In the genomic region with DNA sequence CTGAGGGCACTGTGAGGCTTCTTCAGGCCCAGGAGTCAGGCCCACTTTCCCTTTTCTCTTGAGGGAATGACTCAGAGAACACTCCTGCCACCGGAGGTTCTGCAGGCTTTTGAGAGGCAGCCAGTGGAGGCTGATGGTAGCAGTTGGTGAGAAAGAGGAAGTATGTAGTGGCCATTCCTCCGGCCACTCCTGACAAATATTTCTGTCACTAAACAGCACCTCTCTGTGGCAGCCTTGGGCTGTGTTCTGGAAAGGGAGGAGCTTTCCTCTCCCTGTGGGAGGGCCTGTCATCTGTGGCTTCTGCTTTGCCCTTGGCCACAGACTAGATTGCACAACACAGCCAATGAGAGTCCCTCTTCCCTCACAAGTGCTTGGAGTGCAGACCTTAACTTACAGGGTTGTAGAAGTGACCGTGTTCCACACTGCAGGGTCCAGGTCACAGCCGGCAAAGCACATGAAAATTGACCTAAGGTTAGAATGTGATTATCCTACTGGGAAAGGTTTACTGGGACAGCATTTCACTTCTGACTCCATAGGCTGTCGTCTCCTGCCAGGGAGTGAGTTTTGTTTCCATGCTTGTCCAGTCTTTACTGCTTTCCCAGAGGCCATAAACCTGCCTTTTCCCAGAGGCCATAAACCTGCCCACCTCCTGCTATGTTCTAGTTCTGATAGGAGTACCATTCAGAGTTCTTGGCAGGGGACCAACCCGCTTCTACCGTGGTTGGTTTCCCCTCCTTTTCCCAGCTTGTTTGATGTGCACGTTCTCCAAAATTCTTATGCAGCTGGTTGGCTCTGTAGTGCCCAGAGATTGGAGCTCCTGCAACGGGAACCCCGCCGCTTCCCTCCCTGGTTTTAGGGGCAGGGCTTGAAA, we compare ENCODE assay signal across 8 cellular contexts. TPM values are rescaled to one million over a fixed set of nuclear protein-coding genes. Genes with fewer than 3 reads are reported as not detected.
DNase-seq lines count a peak whose midpoint lies in the region; ATAC-seq and TF ChIP-seq lines count a peak whose summit lies in the region.

No MANE protein-coding gene starts in this region.

- TF ChIP-seq CTCF in DOHH2 (IDR thresholded peaks at IDR 0.05; ENCODE audit: low read depth, low read length, poor library complexity, severe bottlenecking) = peak; percentile 19
- TF ChIP-seq CTCF in adrenal gland (IDR thresholded peaks at IDR 0.05) = peak; percentile 15 to 71 (median 62)
- TF ChIP-seq CTCF in cardiac muscle cell (IDR thresholded peaks at IDR 0.05; ENCODE audit: low read depth, low read length) = peak; percentile 32

- H2BK12ac ChIP-seq in trophoblast cell (ENCODE audit: low read length) = no peak overlapping the region

- H3K9ac ChIP-seq in trophoblast cell (ENCODE audit: low read length) = no peak overlapping the region

- H3K4ac ChIP-seq in trophoblast cell (ENCODE audit: low read depth, low read length) = no peak overlapping the region

- no peak overlapping the region for H4K8ac ChIP-seq in trophoblast cell (ENCODE audit: low read depth, low read length)

- no peak overlapping the region for H2BK120ac ChIP-seq in trophoblast cell (ENCODE audit: insufficient read depth, low read length, poor library complexity)

- peaks cover 11% of the 10 kb centered on the region for H3F3A ChIP-seq in DOHH2 (ENCODE audit: control insufficient read depth, insufficient read depth)

- H3K79me2 ChIP-seq in DOHH2 (ENCODE audit: control insufficient read depth, low read length) (peaks cover 93% of the 10 kb centered on the region), trophoblast cell (ENCODE audit: control insufficient read depth, insufficient read depth, low read length, poor library complexity) (peaks cover 21% of the 10 kb centered on the region)

- no peak overlapping the region for H3K18ac ChIP-seq in trophoblast cell (ENCODE audit: low read length)

- peaks cover 2% of the 10 kb centered on the region for H3K79me1 ChIP-seq in trophoblast cell (ENCODE audit: low read length)

- H3K4me3 ChIP-seq in DOHH2 (ENCODE audit: low read length) (no peak overlapping the region), adrenal gland (peak overlapping the region in 1 of 4 donors; percentile 1), cardiac muscle cell (no peak overlapping the region), trophoblast cell (ENCODE audit: low read depth, low read length) (no peak overlapping the region)

- intact Hi-C loops in adrenal gland (cut with DNase I) = no loop called here

- no peaks in the 10 kb centered on the region for H3K27me3 ChIP-seq in DOHH2 (ENCODE audit: control insufficient read depth, low read length)
- no peaks in the 10 kb centered on the region for H3K27me3 ChIP-seq in adrenal gland
- no peaks in the 10 kb centered on the region for H3K27me3 ChIP-seq in cardiac muscle cell
- no peaks in the 10 kb centered on the region for H3K27me3 ChIP-seq in trophoblast cell (ENCODE audit: insufficient read depth, low read length)

- DNase-seq in OCI-M1 (lab: John Stamatoyannopoulos, UW) (peak; percentile 99), adrenal gland (peak; percentile 88 to 98 (median 96)), cardiac muscle cell (ENCODE audit: low read depth in 1 of 2, low spot score in 1 of 2) (peak; percentile 91 to 93), trophoblast cell (peak; percentile 98), NCI-H2171 (lab: John Stamatoyannopoulos, UW) (no peak)

- H3K9me2 ChIP-seq in DOHH2 (replicated peaks; ENCODE audit: control insufficient read depth, low read length) = no peaks in the 10 kb centered on the region

- no peak overlapping the region for H2BK5ac ChIP-seq in trophoblast cell (ENCODE audit: low read depth, low read length, poor library complexity)

- H4K12ac ChIP-seq in trophoblast cell (ENCODE audit: low read depth, low read length) = no peak overlapping the region

- peak in 1 of 2 donors; percentile 77 for TF ChIP-seq POLR2A in adrenal gland (IDR thresholded peaks at IDR 0.05)

- H3K14ac ChIP-seq in trophoblast cell (ENCODE audit: low read length) = no peak overlapping the region

- H3K4me1 ChIP-seq in DOHH2 (ENCODE audit: control insufficient read depth, low read length) = peaks cover 17% of the 10 kb centered on the region
- peaks cover 46 to 68% of the 10 kb centered on the region in 2 donors for H3K4me1 ChIP-seq in adrenal gland (replicated peaks in 1 of 2)
- peaks cover 45% of the 10 kb centered on the region for H3K4me1 ChIP-seq in cardiac muscle cell (ENCODE audit: low read depth)
- peaks cover 31% of the 10 kb centered on the region in 2 experiments for H3K4me1 ChIP-seq in trophoblast cell (ENCODE audit: control insufficient read depth in 1 of 2, insufficient read depth in 2 of 2, low read length in 2 of 2)

- no peak overlapping the region for H3K23ac ChIP-seq in trophoblast cell (ENCODE audit: low read length)

- H3K9me3 ChIP-seq in DOHH2 (ENCODE audit: control insufficient read depth, insufficient read depth, low read length) = peaks cover 3% of the 10 kb centered on the region; the same call in 1 of the 2 replicates
- no peaks in the 10 kb centered on the region for H3K9me3 ChIP-seq in adrenal gland (replicated peaks in 1 of 3)
- no peaks in the 10 kb centered on the region for H3K9me3 ChIP-seq in cardiac muscle cell (ENCODE audit: low read depth)
- H3K9me3 ChIP-seq in trophoblast cell (ENCODE audit: insufficient read depth, low read depth, low read length) = no peaks in the 10 kb centered on the region

- ATAC-seq in GM19455 (IDR thresholded peaks at IDR 0.05; ENCODE audit: unreplicated experiment) = peak; percentile 85
- peak; percentile 74 for ATAC-seq in HG03457 (IDR thresholded peaks at IDR 0.05; ENCODE audit: unreplicated experiment)

- H2AK5ac ChIP-seq in trophoblast cell (ENCODE audit: low read length) = no peak overlapping the region

- WGBS in adrenal gland, 4 donors = 7 to 14% (median 12%) methylated on average over 9 to 11 of the region's 11 CpGs
- WGBS in trophoblast cell (ENCODE audit: extremely low coverage, insufficient coverage, insufficient read length) = no CpG with 5 or more reads among the region's 11 CpGs

- peaks cover 15% of the 10 kb centered on the region; the same call in 1 of the 2 replicates for H4K20me1 ChIP-seq in DOHH2 (ENCODE audit: control insufficient read depth, insufficient read depth, low read depth, low read length)

- H3K27ac ChIP-seq in DOHH2 (ENCODE audit: low read depth, low read length) = no peak overlapping the region
- H3K27ac ChIP-seq in adrenal gland = peak overlapping the region in 4 of 5 donors; percentile 56 to 81 (median 77)
- H3K27ac ChIP-seq in cardiac muscle cell = peak overlapping the region; percentile 89
- peak overlapping the region; percentile 28 for H3K27ac ChIP-seq in trophoblast cell (ENCODE audit: low read depth, low read length)

- no peak overlapping the region for H4K91ac ChIP-seq in trophoblast cell (ENCODE audit: low read depth, low read length)

- H3K36me3 ChIP-seq in DOHH2 (ENCODE audit: control insufficient read depth, low read length) (peaks cover 41% of the 10 kb centered on the region), adrenal gland (replicated peaks in 1 of 2) (no peaks in the 10 kb centered on the region), cardiac muscle cell (no peaks in the 10 kb centered on the region), trophoblast cell (ENCODE audit: control insufficient read depth in 1 of 2, insufficient read depth in 2 of 2, low read length in 2 of 2) (peaks cover 8% of the 10 kb centered on the region in 2 experiments)

- no peak overlapping the region for H3K4me2 ChIP-seq in DOHH2 (ENCODE audit: low read length)
- H3K4me2 ChIP-seq in trophoblast cell (ENCODE audit: low read length) = peak overlapping the region; percentile 28

- no peak overlapping the region for H2AFZ ChIP-seq in trophoblast cell (ENCODE audit: insufficient read depth, low read length, poor library complexity)

RNA-seq across cellular contexts. Expression of a gene that starts 33.3 kb away (rescaled TPM):
- total RNA-seq in adrenal gland = 10 to 100 TPM; 27.0 to 39.7 (median 36.2) TPM
- polyA plus RNA-seq in adrenal gland = 10 to 100 TPM in 2 of 3 donors, 1 to 10 TPM in 1; 7.3 to 24.4 (median 15.2) TPM
- total RNA-seq in cardiac muscle cell = 31.0 and 31.4 TPM in 2 replicates
- polyA plus RNA-seq in cardiac muscle cell = 37.2 and 38.1 TPM in 2 replicates
- polyA plus RNA-seq in trophoblast cell (2013) = 67.3 and 70.2 TPM in 2 replicates

RNA-seq across cellular contexts. Expression of a gene that starts 44.8 kb away (rescaled TPM):
- 1 to 10 TPM in 5 of 8 donors, under 1 TPM in 1, not detected in 2; 0.52 to 1.8 (median 1.2) TPM for total RNA-seq in adrenal gland
- 1 to 10 TPM in 1 of 3 donors, under 1 TPM in 2; 0.33 to 4.5 (median 0.64) TPM for polyA plus RNA-seq in adrenal gland
- 73.5 and 74.2 TPM in 2 replicates for total RNA-seq in cardiac muscle cell
- 34.7 and 41.0 TPM in 2 replicates for polyA plus RNA-seq in cardiac muscle cell
- 11.6 and 13.0 TPM in 2 replicates for polyA plus RNA-seq in trophoblast cell (2013)

RNA-seq across cellular contexts. Expression of a gene that starts 58.9 kb away (rescaled TPM):
- 10 to 100 TPM in 7 of 8 donors, 1 to 10 TPM in 1; 9.3 to 13.9 (median 10.9) TPM for total RNA-seq in adrenal gland
- polyA plus RNA-seq in adrenal gland = 10 to 100 TPM in 1 of 3 donors, 1 to 10 TPM in 2; 4.5 to 19.2 (median 9.8) TPM
- 44.5 and 45.2 TPM in 2 replicates for total RNA-seq in cardiac muscle cell
- polyA plus RNA-seq in cardiac muscle cell = 8.2 and 9.0 TPM in 2 replicates
- 47.1 and 48.8 TPM in 2 replicates for polyA plus RNA-seq in trophoblast cell (2013)

Comparison
In these comparisons a context has a peak if more than half of its experiments do, and no peak if none do; other contexts are left out.
1. RNA of a gene that starts 44.8 kb away (total RNA-seq): 73.5 to 74.2 TPM in cardiac muscle cell; 0.52 to 1.8 TPM in adrenal gland; every median in the first group is over 10 times any median in the second.
2. Peak in every context shown above with its lines, with median percentiles within 50 percentile points of each other: CTCF ChIP-seq.